ENCODE assay signal across 9 cellular contexts in the genomic region with DNA sequence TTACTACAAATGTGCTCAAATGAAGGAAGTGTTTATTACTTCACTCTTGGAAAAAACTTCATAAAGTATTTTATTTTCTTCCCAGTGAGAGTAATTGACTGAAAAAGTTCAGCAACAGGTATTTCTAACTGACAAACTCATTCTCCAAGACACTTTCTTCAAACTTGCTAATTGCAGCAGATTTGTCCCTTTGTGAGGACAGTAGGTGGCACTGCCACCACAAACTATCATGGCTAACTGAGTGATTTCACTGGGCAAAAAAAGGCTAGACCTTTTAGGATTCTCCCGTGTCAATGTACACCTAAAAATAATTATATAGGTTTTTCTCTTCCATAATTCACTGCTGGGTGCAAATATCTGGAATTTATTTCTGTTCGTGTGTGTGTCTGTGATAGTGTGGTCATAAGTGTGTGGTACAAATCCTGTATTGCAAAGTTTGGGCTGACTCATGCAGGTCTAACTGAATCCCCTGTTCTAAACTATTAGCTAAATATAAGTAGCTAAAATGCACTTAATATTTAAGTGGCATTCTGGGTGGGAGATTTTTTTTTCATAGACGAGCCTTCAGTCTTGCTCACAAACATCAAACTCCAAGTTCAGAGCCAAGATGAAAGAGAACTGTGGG. TPM values are rescaled to one million over a fixed set of nuclear protein-coding genes. Genes with fewer than 3 reads are reported as not detected.
A peak's percentile ranks its signal among the peaks of the same experiment; 100 is the strongest.
DNase-seq lines count a peak whose midpoint lies in the region; TF ChIP-seq lines count a peak whose summit lies in the region.
"Had no signal": no experiment of that assay in that cellular context is flagged by ENCODE, and none has a peak within 500 bp of the region (broad histone marks: within the 10 kb centered on the region; RNA-seq: fewer than 3 reads in every experiment).

No MANE protein-coding gene starts in this region.

- no peak for TF ChIP-seq POLR2A in NB4 (IDR thresholded peaks at IDR 0.05; ENCODE audit: extremely low read depth, insufficient read length)

- intact Hi-C loops in posterior vena cava (cut with DNase I) = loop anchor here (5.0 to 10.0 kb wide), 3 partner anchors 697 to 1327 kb away; partner anchors contain the start of gene HS3ST3B1 (in 1 of the 2)

- no peak overlapping the region for H3K27ac Mint-ChIP-seq in activated T-cell treated with anti-CD3 and anti-CD28 coated beads, Interleukin-2, amount 50 U/mL, for 24 hours
- H3K27ac Mint-ChIP-seq: activated naive CD8-positive, alpha-beta T cell had no signal

- H3K4me3 Mint-ChIP-seq in activated T-cell treated with anti-CD3 and anti-CD28 coated beads, Interleukin-2, amount 50 U/mL, for 24 hours = no peak overlapping the region
- H3K4me3 Mint-ChIP-seq: activated naive CD8-positive, alpha-beta T cell had no signal

- no peaks in the 10 kb centered on the region for H3K9me3 Mint-ChIP-seq in activated T-cell treated with anti-CD3 and anti-CD28 coated beads, Interleukin-2, amount 50 U/mL, for 24 hours

- no peaks in the 10 kb centered on the region for H3K36me3 Mint-ChIP-seq in activated T-cell treated with anti-CD3 and anti-CD28 coated beads, Interleukin-2, amount 50 U/mL, for 24 hours (ENCODE audit: low read depth)
- H3K36me3 Mint-ChIP-seq: activated naive CD8-positive, alpha-beta T cell had no signal

- H3K4me3 ChIP-seq in NB4 (ENCODE audit: low read depth, low read length) = peak overlapping the region; percentile 58

- DNase-seq in activated T-cell treated with anti-CD3 and anti-CD28 coated beads for 4 hours = peak; percentile 15
- DNase-seq in activated T-cell treated with anti-CD3 and anti-CD28 coated beads, Interleukin-2, amount 50 U/mL, for 24 hours = no peak
- peak; percentile 74 for DNase-seq in NB4 (ENCODE audit: low read depth)
- peak; percentile 77 for DNase-seq in activated effector memory CD4-positive, alpha-beta T cell treated with anti-CD3 and anti-CD28 coated beads, Interleukin-2, amount 50 U/mL, for 16 hours
- DNase-seq in hepatic stellate cell (ENCODE audit: low spot score) = peak; percentile 43
- peak in 4 of 6 experiments; percentile 3 to 38 (median 22) for DNase-seq in stimulated activated naive CD4-positive, alpha-beta T cell (lab: John Stamatoyannopoulos, UW)
- no peak for DNase-seq in posterior vena cava (ENCODE audit: low spot score)
- no peak for DNase-seq in GM19240 (ENCODE audit: insufficient read length, low spot score)

- H3K27me3 Mint-ChIP-seq in activated T-cell treated with anti-CD3 and anti-CD28 coated beads, Interleukin-2, amount 50 U/mL, for 24 hours = peaks cover 50% of the 10 kb centered on the region

- H3K4me1 Mint-ChIP-seq in activated T-cell treated with anti-CD3 and anti-CD28 coated beads, Interleukin-2, amount 50 U/mL, for 24 hours (ENCODE audit: low read depth) = peaks cover 12% of the 10 kb centered on the region

- TF ChIP-seq CTCF in NB4 (IDR thresholded peaks at IDR 0.05; ENCODE audit: low read depth, low read length) = peak; percentile 78

RNA-seq across cellular contexts. Expression of gene HS3ST3A1, which starts 3.9 kb away (rescaled TPM):
- under 1 TPM; 0.24 to 0.28 TPM for total RNA-seq in posterior vena cava

Comparison
In these comparisons a context has a peak if more than half of its experiments do, and no peak if none do; other contexts are left out.
1. DNase-seq: peak in activated T-cell treated with anti-CD3 and anti-CD28 coated beads for 4 hours (single experiment), NB4 (single experiment), activated effector memory CD4-positive, alpha-beta T cell treated with anti-CD3 and anti-CD28 coated beads, Interleukin-2, amount 50 U/mL, for 16 hours (single experiment), hepatic stellate cell (single experiment) and stimulated activated naive CD4-positive, alpha-beta T cell (4 of 6); none in activated T-cell treated with anti-CD3 and anti-CD28 coated beads, Interleukin-2, amount 50 U/mL, for 24 hours (single experiment), posterior vena cava (single experiment) and GM19240 (single experiment).